In genomic region chr1:58815069-58815679, GRCh38 we compare ENCODE assay signal across 1 cellular context.
A peak's percentile ranks its signal among the peaks of the same experiment; 100 is the strongest.
TF ChIP-seq lines count a peak whose summit lies in the region.

No MANE protein-coding gene starts in this region.

TF ChIP-seq in K562, 482 proteins besides CTCF, POLR2A, EP300 and RAD21 (continued from another document and continues in another):
- peak; percentile 89 for TF ChIP-seq GMEB1 (CRISPR knock-in tag; IDR thresholded peaks at IDR 0.05)
- peak; percentile 37 for TF ChIP-seq TAF1 (IDR thresholded peaks at IDR 0.05; ENCODE audit: control insufficient read depth, extremely low read depth, insufficient read depth, low read length, severe bottlenecking)
- TF ChIP-seq RB1 (IDR thresholded peaks at IDR 0.05; ENCODE audit: low read depth): peak; percentile 69
- TF ChIP-seq TRIM24 (IDR thresholded peaks at IDR 0.05): peak; percentile 45 to 74; a peak in 3 of 4 replicates
- no peak; the same call in 1 of the 2 replicates for TF ChIP-seq KLF13 (tag; IDR thresholded peaks at IDR 0.05; ENCODE audit: borderline replicate concordance, low read depth)
- TF ChIP-seq NEUROD1 (IDR thresholded peaks at IDR 0.05; ENCODE audit: borderline replicate concordance, low read depth, low read length, partially characterized antibody): peak; percentile 52
- TF ChIP-seq GTF2E2 (tag; IDR thresholded peaks at IDR 0.05): peak; percentile 70; the same call in 1 of the 2 replicates
- TF ChIP-seq POLR2G (IDR thresholded peaks at IDR 0.05; ENCODE audit: low read depth, low read length): peak; percentile 78
- TF ChIP-seq MYC (IDR thresholded peaks at IDR 0.05; ENCODE audit: low read depth, low read length): peak; percentile 75
- no peak for TF ChIP-seq MYC (CRISPR knock-in tag; IDR thresholded peaks at IDR 0.05; ENCODE audit: borderline replicate concordance, low read depth)
- peak; percentile 42; the same call in 1 of the 2 replicates for TF ChIP-seq BCOR (IDR thresholded peaks at IDR 0.05)
- TF ChIP-seq ESRRB (CRISPR knock-in tag; IDR thresholded peaks at IDR 0.05; ENCODE audit: borderline replicate concordance): no peak
- peak; percentile 25 for TF ChIP-seq ZFP36 (IDR thresholded peaks at IDR 0.05; ENCODE audit: low read depth, low read length, partially characterized antibody)
- peak; percentile 55 to 82; a peak in 3 of 4 replicates for TF ChIP-seq MAZ (CRISPR knock-in tag; conservative IDR thresholded peaks at IDR 0.05 in 1 of 2, IDR thresholded peaks at IDR 0.05 in 1 of 2)
- no peak for TF ChIP-seq ZNF740 (CRISPR knock-in tag; IDR thresholded peaks at IDR 0.05)
- TF ChIP-seq ZNF740 (tag; IDR thresholded peaks at IDR 0.05): 0 out of 4 replicates have a peak, but pooled peaks of 1 of the 2 experiments have one; percentile 28
- TF ChIP-seq POLR2AphosphoS2 (IDR thresholded peaks at IDR 0.05; ENCODE audit: low read length): no peak
- peak; percentile 19; the same call in 1 of the 2 replicates for TF ChIP-seq ELF2 (CRISPR knock-in tag; IDR thresholded peaks at IDR 0.05)
- TF ChIP-seq ARID2 (IDR thresholded peaks at IDR 0.05): no peak
- no peak for TF ChIP-seq ETS2 (tag; IDR thresholded peaks at IDR 0.05; ENCODE audit: borderline replicate concordance, poor library complexity, severe bottlenecking)
- peak; percentile 45 for TF ChIP-seq TCF3 (CRISPR knock-in tag; IDR thresholded peaks at IDR 0.05)
- TF ChIP-seq U2AF2 (optimal IDR thresholded peaks at IDR 0.05; ENCODE audit: low read depth, low read length): no peak
- TF ChIP-seq ZNF133 (CRISPR knock-in tag; IDR thresholded peaks at IDR 0.05): no peak
- TF ChIP-seq ZNF75A (CRISPR knock-in tag; IDR thresholded peaks at IDR 0.05): no peak
- peak; percentile 57; the same call in 1 of the 2 replicates for TF ChIP-seq TEAD4 (IDR thresholded peaks at IDR 0.05; ENCODE audit: low read length)
- no peak for TF ChIP-seq TEAD4 (CRISPR knock-in tag; IDR thresholded peaks at IDR 0.05; ENCODE audit: borderline replicate concordance)
- no peak for TF ChIP-seq ZNF232 (CRISPR knock-in tag; IDR thresholded peaks at IDR 0.05)
- peak; percentile 52; the same call in 1 of the 2 replicates for TF ChIP-seq ZNF24 (IDR thresholded peaks at IDR 0.05)
- TF ChIP-seq ARID3A (IDR thresholded peaks at IDR 0.05; ENCODE audit: borderline replicate concordance, low read depth, low read length): peak; percentile 59; the same call in 1 of the 2 replicates
- TF ChIP-seq HES1 (IDR thresholded peaks at IDR 0.05; ENCODE audit: low read depth): peak; percentile 95
- TF ChIP-seq COPS2 (conservative IDR thresholded peaks at IDR 0.05): no peak
- peak; percentile 73; the same call in 1 of the 2 replicates for TF ChIP-seq SMARCE1 (IDR thresholded peaks at IDR 0.05)
- peak; percentile 47 to 71; a peak in 3 of 4 replicates for TF ChIP-seq MNT (conservative IDR thresholded peaks at IDR 0.05)
- TF ChIP-seq ZBTB1 (CRISPR knock-in tag; IDR thresholded peaks at IDR 0.05; ENCODE audit: borderline replicate concordance, low read depth): peak; percentile 96
- TF ChIP-seq GATA2 (CRISPR knock-in tag; IDR thresholded peaks at IDR 0.05): peak; percentile 53
- peak; percentile 8 to 57; a peak in 2 of 4 replicates for TF ChIP-seq KDM1A (IDR thresholded peaks at IDR 0.05)
- TF ChIP-seq KLF16 (IDR thresholded peaks at IDR 0.05): peak; percentile 46; the same call in 1 of the 2 replicates
- 0 out of 2 replicates have a peak, but pooled peaks have one; percentile 40 for TF ChIP-seq SAFB (IDR thresholded peaks at IDR 0.05; ENCODE audit: borderline replicate concordance, low read depth, low read length)
- TF ChIP-seq ZNF830 (CRISPR knock-in tag; IDR thresholded peaks at IDR 0.05): no peak
- TF ChIP-seq RNF2 (IDR thresholded peaks at IDR 0.05): peak; percentile 70; the same call in 1 of the 2 replicates
- peak; percentile 79; the same call in 1 of the 2 replicates for TF ChIP-seq ELF1 (tag; IDR thresholded peaks at IDR 0.05)
- no peak for TF ChIP-seq ZSCAN32 (CRISPR knock-in tag; IDR thresholded peaks at IDR 0.05)
- TF ChIP-seq ZNF584 (CRISPR knock-in tag; IDR thresholded peaks at IDR 0.05; ENCODE audit: low read depth): peak; percentile 57; the same call in 1 of the 2 replicates
- TF ChIP-seq ARID1B (IDR thresholded peaks at IDR 0.05): peak; percentile 74
- no peak for TF ChIP-seq ZNF408 (CRISPR knock-in tag; IDR thresholded peaks at IDR 0.05; ENCODE audit: low read depth)
- TF ChIP-seq ZNF23 (CRISPR knock-in tag; IDR thresholded peaks at IDR 0.05): no peak
- TF ChIP-seq PCBP1 (IDR thresholded peaks at IDR 0.05; ENCODE audit: low read depth, low read length, poor library complexity, severe bottlenecking): no peak
- TF ChIP-seq ZNF639 (CRISPR knock-in tag; conservative IDR thresholded peaks at IDR 0.05 in 1 of 2, IDR thresholded peaks at IDR 0.05 in 1 of 2): peak in 1 of 2 experiments; percentile 76; a peak in 2 of 4 replicates
- TF ChIP-seq GABPB1 (CRISPR knock-in tag; IDR thresholded peaks at IDR 0.05): peak; percentile 54; the same call in 1 of the 2 replicates
- TF ChIP-seq NR2C2 (CRISPR knock-in tag; IDR thresholded peaks at IDR 0.05): no peak
- TF ChIP-seq NR2C2 (tag; IDR thresholded peaks at IDR 0.05): peak; percentile 83
- no peak for TF ChIP-seq SIRT6 (IDR thresholded peaks at IDR 0.05; ENCODE audit: low read depth, low read length)
- no peak for TF ChIP-seq ETV6 (IDR thresholded peaks at IDR 0.05; ENCODE audit: borderline replicate concordance in 1 of 2, low read depth in 2 of 2, low read length in 1 of 2)
- TF ChIP-seq ETV6 (CRISPR knock-in tag; IDR thresholded peaks at IDR 0.05; ENCODE audit: borderline replicate concordance): no peak
- TF ChIP-seq GABPA (tag; conservative IDR thresholded peaks at IDR 0.05; ENCODE audit: low read depth): peak; percentile 64
- TF ChIP-seq FOXA1 (IDR thresholded peaks at IDR 0.05; ENCODE audit: borderline replicate concordance): peak; percentile 83
- TF ChIP-seq KAT7 (CRISPR knock-in tag; IDR thresholded peaks at IDR 0.05; ENCODE audit: borderline replicate concordance): no peak
- peak in 1 of 2 experiments; percentile 47; a peak in 1 of 4 replicates for TF ChIP-seq NONO (IDR thresholded peaks at IDR 0.05; ENCODE audit: low read depth in 2 of 2, low read length in 1 of 2)
- TF ChIP-seq ZFX (CRISPR knock-in tag; IDR thresholded peaks at IDR 0.05): peak; percentile 70
- no peak for TF ChIP-seq CEBPZ (IDR thresholded peaks at IDR 0.05; ENCODE audit: borderline replicate concordance, low read depth, low read length)
- no peak for TF ChIP-seq KAT2B (IDR thresholded peaks at IDR 0.05; ENCODE audit: low read depth, low read length)
- TF ChIP-seq ZNF316 (IDR thresholded peaks at IDR 0.05): peak; percentile 42
- peak; percentile 42; the same call in 1 of the 2 replicates for TF ChIP-seq KLF1 (tag; IDR thresholded peaks at IDR 0.05)
- TF ChIP-seq HNRNPLL (IDR thresholded peaks at IDR 0.05; ENCODE audit: low read depth, low read length, poor library complexity, severe bottlenecking): peak; percentile 97
- TF ChIP-seq SOX6 (IDR thresholded peaks at IDR 0.05): peak; percentile 85
- no peak; the same call in 1 of the 2 replicates for TF ChIP-seq SP1 (CRISPR knock-in tag; IDR thresholded peaks at IDR 0.05)
- TF ChIP-seq FOXO4 (CRISPR knock-in tag; IDR thresholded peaks at IDR 0.05): no peak
- TF ChIP-seq GATAD2B (IDR thresholded peaks at IDR 0.05; ENCODE audit: borderline replicate concordance): peak; percentile 23; the same call in 1 of the 2 replicates
